1 cellular context compared by ENCODE assay signal in genomic region chr19:56159009-56159501, GRCh38.
TF ChIP-seq lines count a peak whose summit lies in the region.

No MANE protein-coding gene starts in this region.

TF ChIP-seq in GM12878, 131 proteins besides CTCF, POLR2A, EP300 and RAD21:
- TF ChIP-seq NR2C2 (IDR thresholded peaks at IDR 0.05; ENCODE audit: borderline replicate concordance, control insufficient read depth, insufficient read length, low read depth) (no peak), ZBTB4 (CRISPR knock-in tag; IDR thresholded peaks at IDR 0.05) (no peak), MTA3 (IDR thresholded peaks at IDR 0.05; ENCODE audit: borderline replicate concordance, low read length) (no peak), BCLAF1 (IDR thresholded peaks at IDR 0.05) (no peak), ZBTB40 (IDR thresholded peaks at IDR 0.05; ENCODE audit: borderline replicate concordance) (no peak), HDAC2 (IDR thresholded peaks at IDR 0.05) (no peak), POLR2AphosphoS2 (IDR thresholded peaks at IDR 0.05; ENCODE audit: low read depth, low read length) (no peak), SREBF1 (IDR thresholded peaks at IDR 0.05; ENCODE audit: low read length) (no peak), ZZZ3 (IDR thresholded peaks at IDR 0.05; ENCODE audit: control insufficient read depth, insufficient read length, low read depth) (no peak), ESRRA (IDR thresholded peaks at IDR 0.05; ENCODE audit: low read length) (no peak), NBN (IDR thresholded peaks at IDR 0.05) (no peak), JUNB (IDR thresholded peaks at IDR 0.05) (no peak), MLLT1 (IDR thresholded peaks at IDR 0.05) (no peak), IRF5 (IDR thresholded peaks at IDR 0.05; ENCODE audit: borderline replicate concordance) (no peak), BRCA1 (IDR thresholded peaks at IDR 0.05; ENCODE audit: low read depth, low read length) (no peak), BACH1 (IDR thresholded peaks at IDR 0.05; ENCODE audit: borderline replicate concordance) (no peak), GABPA (IDR thresholded peaks at IDR 0.05; ENCODE audit: low read depth) (no peak), EED (IDR thresholded peaks at IDR 0.05; ENCODE audit: low read depth) (no peak), IRF4 (IDR thresholded peaks at IDR 0.05; ENCODE audit: low read depth, low read length) (no peak)
